ENCODE assay signal across 16 cellular contexts in genomic region chr1:2394220-2394619, GRCh38. TPM values are rescaled to one million over a fixed set of nuclear protein-coding genes. Genes with fewer than 3 reads are reported as not detected.
DNase-seq lines count a peak whose midpoint lies in the region; ATAC-seq, FAIRE-seq and TF ChIP-seq lines count a peak whose summit lies in the region.
"Had no signal": no experiment of that assay in that cellular context is flagged by ENCODE, and none has a peak within 500 bp of the region (broad histone marks: within the 10 kb centered on the region; RNA-seq: fewer than 3 reads in every experiment).

No MANE protein-coding gene starts in this region.

- H3K27ac Mint-ChIP-seq in MCF 10A (ENCODE audit: low read depth, unreplicated experiment), result peak overlapping the region; percentile 27
- H3K27ac Mint-ChIP-seq in activated CD8-positive, alpha-beta T cell treated with anti-CD3 and anti-CD28 coated beads for 36 hours, result peak overlapping the region; percentile 59
- H3K27ac Mint-ChIP-seq in immature natural killer cell, result peak overlapping the region; percentile 14 to 51 (median 31)
- peak overlapping the region; percentile 22 for H3K27ac Mint-ChIP-seq in stimulated activated naive B cell treated with anti-CD40 and anti-IgM and Interleukin-4, amounts not matched to agents 10 μg/mL and 1 μg/mL and 100 μg/mL, for 72 hours

- H3K4me3 Mint-ChIP-seq in MCF 10A (ENCODE audit: unreplicated experiment), result no peak overlapping the region
- no peak overlapping the region for H3K4me3 Mint-ChIP-seq in activated CD8-positive, alpha-beta T cell treated with anti-CD3 and anti-CD28 coated beads for 36 hours
- no peak overlapping the region for H3K4me3 Mint-ChIP-seq in immature natural killer cell
- peak overlapping the region in 1 of 2 donors; percentile 10 for H3K4me3 Mint-ChIP-seq in stimulated activated naive B cell treated with anti-CD40 and anti-IgM and Interleukin-4, amounts not matched to agents 10 μg/mL and 1 μg/mL and 100 μg/mL, for 72 hours

- peaks cover 18% of the 10 kb centered on the region for H3K4me1 Mint-ChIP-seq in MCF 10A (ENCODE audit: insufficient read depth, unreplicated experiment)
- peaks cover 46% of the 10 kb centered on the region for H3K4me1 Mint-ChIP-seq in activated CD8-positive, alpha-beta T cell treated with anti-CD3 and anti-CD28 coated beads for 36 hours (ENCODE audit: low read depth)
- H3K4me1 Mint-ChIP-seq in immature natural killer cell, result peaks cover 41 to 54% of the 10 kb centered on the region in 2 donors
- peaks cover 33 to 53% of the 10 kb centered on the region in 2 donors for H3K4me1 Mint-ChIP-seq in stimulated activated naive B cell treated with anti-CD40 and anti-IgM and Interleukin-4, amounts not matched to agents 10 μg/mL and 1 μg/mL and 100 μg/mL, for 72 hours

- H3K27me3 Mint-ChIP-seq in MCF 10A (ENCODE audit: insufficient read depth, unreplicated experiment), result no peaks in the 10 kb centered on the region
- no peaks in the 10 kb centered on the region for H3K27me3 Mint-ChIP-seq in activated CD8-positive, alpha-beta T cell treated with anti-CD3 and anti-CD28 coated beads for 36 hours
- H3K27me3 Mint-ChIP-seq in immature natural killer cell (ENCODE audit: low read depth in 3 of 3), result peaks cover 0 to 3% (median 0%) of the 10 kb centered on the region in 3 donors
- no peaks in the 10 kb centered on the region for H3K27me3 Mint-ChIP-seq in stimulated activated naive B cell treated with anti-CD40 and anti-IgM and Interleukin-4, amounts not matched to agents 10 μg/mL and 1 μg/mL and 100 μg/mL, for 72 hours

- H3K9me3 ChIP-seq in breast epithelium, result no peaks in the 10 kb centered on the region
- H3K9me3 ChIP-seq: neutrophil, Peyer's patch had no signal

- no peak for TF ChIP-seq POLR2A in breast epithelium (IDR thresholded peaks at IDR 0.05)

- FAIRE-seq in D721Med (lab: Jason Lieb, UNC), result no peak
- FAIRE-seq: H54, islet of Langerhans had no signal

- TF ChIP-seq CTCF in MCF 10A (IDR thresholded peaks at IDR 0.05; ENCODE audit: unreplicated experiment) (no peak), breast epithelium (IDR thresholded peaks at IDR 0.05) (no peak), D721Med (IDR thresholded peaks at IDR 0.05; ENCODE audit: insufficient read depth, missing control alignments) (no peak)
- no peak for TF ChIP-seq CTCF in activated CD8-positive, alpha-beta T cell treated with anti-CD3 and anti-CD28 coated beads for 36 hours (IDR thresholded peaks at IDR 0.05)

- intact Hi-C loops in MCF 10A (cut with micrococcal nuclease) (no loop called here), breast epithelium (cut with DNase I; ENCODE audit: low total_unique reads) (loop anchor here (5.0 kb wide), 2 partner anchors 187 to 202 kb away; partner anchors contain the start of gene FAAP20)
- intact Hi-C loops in activated CD8-positive, alpha-beta T cell treated with anti-CD3 and anti-CD28 coated beads for 36 hours (cut with micrococcal nuclease), result no loop called here

- peaks cover 4 to 16% of the 10 kb centered on the region in 2 donors for H3K4me1 ChIP-seq in breast epithelium

- no peak overlapping the region for H3K27ac ChIP-seq in breast epithelium
- H3K27ac ChIP-seq: neutrophil had no signal

- H3K9me3 Mint-ChIP-seq in MCF 10A (ENCODE audit: unreplicated experiment) (no peaks in the 10 kb centered on the region), immature natural killer cell (no peaks in the 10 kb centered on the region)
- no peaks in the 10 kb centered on the region for H3K9me3 Mint-ChIP-seq in activated CD8-positive, alpha-beta T cell treated with anti-CD3 and anti-CD28 coated beads for 36 hours
- H3K9me3 Mint-ChIP-seq in stimulated activated naive B cell treated with anti-CD40 and anti-IgM and Interleukin-4, amounts not matched to agents 10 μg/mL and 1 μg/mL and 100 μg/mL, for 72 hours, result no peaks in the 10 kb centered on the region

- BruUV-seq in MCF 10A (replicated peaks; lab: Mats Ljungman, UMichigan), result no TSS peak

- H3K36me3 Mint-ChIP-seq in MCF 10A (ENCODE audit: insufficient read depth, unreplicated experiment), result peaks cover 66% of the 10 kb centered on the region
- peaks cover 39% of the 10 kb centered on the region for H3K36me3 Mint-ChIP-seq in activated CD8-positive, alpha-beta T cell treated with anti-CD3 and anti-CD28 coated beads for 36 hours (ENCODE audit: low read depth)
- H3K36me3 Mint-ChIP-seq in immature natural killer cell, result peaks cover 0 to 14% (median 3%) of the 10 kb centered on the region in 3 donors
- H3K36me3 Mint-ChIP-seq in stimulated activated naive B cell treated with anti-CD40 and anti-IgM and Interleukin-4, amounts not matched to agents 10 μg/mL and 1 μg/mL and 100 μg/mL, for 72 hours, result peaks cover 29 to 42% of the 10 kb centered on the region in 2 donors

- CTCF ChIA-PET in MCF 10A (lab: Yijun Ruan, JAX), result interaction anchor here (1.2 to 1.6 kb wide), 2 partner anchors 198 to 199 kb away, joined by 4 to 7 read pairs; partner anchors contain the start of gene FAAP20
- CTCF ChIA-PET in activated CD8-positive, alpha-beta T cell treated with anti-CD3 and anti-CD28 coated beads for 36 hours (lab: Charles Lee), result interaction anchor here (1.0 kb wide), 1 partner anchor 199 kb away, joined by 4 read pairs; the partner anchor contains the start of gene FAAP20

- no peak for ATAC-seq in activated CD8-positive, alpha-beta T cell treated with anti-CD3 and anti-CD28 coated beads for 36 hours
- no peak for ATAC-seq in stimulated activated naive B cell treated with anti-CD40 and anti-IgM and Interleukin-4, amounts not matched to agents 10 μg/mL and 1 μg/mL and 100 μg/mL, for 72 hours (replicated peaks)
- ATAC-seq in GM19463 (IDR thresholded peaks at IDR 0.05; ENCODE audit: unreplicated experiment), result no peak
- ATAC-seq in HG02678 (IDR thresholded peaks at IDR 0.05; ENCODE audit: unreplicated experiment), result no peak
- ATAC-seq: sciatic nerve had no signal

- DNase-seq in MCF 10A (ENCODE audit: unreplicated experiment) (no peak), breast epithelium (ENCODE audit: low spot score in 2 of 2) (no peak), immature natural killer cell (no peak), D721Med (ENCODE audit: insufficient read length, low spot score) (no peak)
- DNase-seq in activated CD8-positive, alpha-beta T cell treated with anti-CD3 and anti-CD28 coated beads for 36 hours, result no peak
- no peak for DNase-seq in stimulated activated naive B cell treated with anti-CD40 and anti-IgM and Interleukin-4, amounts not matched to agents 10 μg/mL and 1 μg/mL and 100 μg/mL, for 72 hours
- DNase-seq: DMS 273 treated with DMSO at 0.1 percent for 48 hours, NCI-H1694, NCI-H510A treated with DMSO at 0.1 percent for 48 hours had no signal

- POLR2A ChIA-PET in MCF 10A (lab: Yijun Ruan, JAX), result interaction anchor here (0.9 to 1.4 kb wide), 3 partner anchors 12 to 16 kb away, joined by 3 to 4 read pairs (median 3); no protein-coding TSS in a partner anchor
- POLR2A ChIA-PET in activated CD8-positive, alpha-beta T cell treated with anti-CD3 and anti-CD28 coated beads for 36 hours (lab: Charles Lee), result interaction anchor here (1.0 to 2.2 kb wide), 2 partner anchors 13 to 17 kb away, joined by 4 to 6 read pairs; no protein-coding TSS in a partner anchor

- H3K36me3 ChIP-seq in breast epithelium, result no peaks in the 10 kb centered on the region

- no peaks in the 10 kb centered on the region for H3K27me3 ChIP-seq in breast epithelium
- H3K27me3 ChIP-seq: neutrophil, Peyer's patch had no signal

- no peak overlapping the region for H3K4me3 ChIP-seq in breast epithelium

RNA-seq across cellular contexts. Expression of gene RER1, which starts 2.6 kb away (rescaled TPM):
- total RNA-seq in MCF 10A (2022) (172 and 224 TPM in 2 replicates), breast epithelium (10 to 100 TPM; 58.3 to 75.1 (median 70.4) TPM)
- 100 to 1,000 TPM; 120 to 131 TPM for total RNA-seq in activated CD8-positive, alpha-beta T cell treated with anti-CD3 and anti-CD28 coated beads for 36 hours
- polyA plus RNA-seq in immature natural killer cell, result 100 to 1,000 TPM; 185 to 216 (median 210) TPM

RNA-seq across cellular contexts. Expression of gene MORN1, which starts 2.9 kb away (rescaled TPM):
- total RNA-seq in MCF 10A (2022) (19.4 and 28.0 TPM in 2 replicates), breast epithelium (10 to 100 TPM in 2 of 3 donors, 1 to 10 TPM in 1; 4.0 to 18.1 (median 17.7) TPM)
- total RNA-seq in activated CD8-positive, alpha-beta T cell treated with anti-CD3 and anti-CD28 coated beads for 36 hours, result 1 to 10 TPM; 5.9 to 6.6 TPM
- 1 to 10 TPM in 2 of 3 donors, under 1 TPM in 1; 0.89 to 4.0 (median 3.9) TPM for polyA plus RNA-seq in immature natural killer cell

RNA-seq across cellular contexts. Expression of gene PEX10, which starts 18.1 kb away (rescaled TPM):
- 31.3 and 36.1 TPM in 2 replicates for total RNA-seq in MCF 10A (2022)
- total RNA-seq in breast epithelium, result 10 to 100 TPM; 23.3 to 37.4 (median 24.1) TPM
- total RNA-seq in activated CD8-positive, alpha-beta T cell treated with anti-CD3 and anti-CD28 coated beads for 36 hours, result 10 to 100 TPM; 17.1 to 19.0 TPM
- polyA plus RNA-seq in immature natural killer cell, result 10 to 100 TPM in 1 of 3 donors, 1 to 10 TPM in 2; 9.1 to 18.2 (median 9.3) TPM
